1 cellular context compared by ENCODE assay signal in genomic region chr12:4272014-4272975, GRCh38.
TF ChIP-seq lines count a peak whose summit lies in the region.

No MANE protein-coding gene starts in this region.

TF ChIP-seq in HEK293, 187 proteins besides CTCF, POLR2A, EP300 and RAD21 (continued from another document and continues in another):
- no peak for TF ChIP-seq ZNF280C (tag by site-specific recombination; IDR thresholded peaks at IDR 0.05)
- no peak for TF ChIP-seq ZNF311 (tag by site-specific recombination; IDR thresholded peaks at IDR 0.05; ENCODE audit: borderline replicate concordance)
- TF ChIP-seq ZNF677 (tag by site-specific recombination; IDR thresholded peaks at IDR 0.05), result no peak
- no peak for TF ChIP-seq ZNF274 (IDR thresholded peaks at IDR 0.05; ENCODE audit: low read length)
- no peak for TF ChIP-seq ZNF274 (tag by site-specific recombination; IDR thresholded peaks at IDR 0.05; ENCODE audit: borderline replicate concordance)
- peak; percentile 62; the same call in 1 of the 2 replicates for TF ChIP-seq ZNF580 (tag by site-specific recombination; IDR thresholded peaks at IDR 0.05)
- TF ChIP-seq ZBTB8A (tag by site-specific recombination; IDR thresholded peaks at IDR 0.05), result peak; percentile 93
- 0 out of 2 replicates have a peak, but pooled peaks have one; percentile 67 for TF ChIP-seq ZSCAN16 (tag by site-specific recombination; IDR thresholded peaks at IDR 0.05)
- 0 out of 2 replicates have a peak, but pooled peaks have one; percentile 60 for TF ChIP-seq ZNF629 (tag by site-specific recombination; IDR thresholded peaks at IDR 0.05)
- no peak for TF ChIP-seq ZNF558 (tag by site-specific recombination; IDR thresholded peaks at IDR 0.05)
- no peak for TF ChIP-seq ZNF654 (tag by site-specific recombination; IDR thresholded peaks at IDR 0.05; ENCODE audit: low read depth)
- TF ChIP-seq ZNF777 (tag by site-specific recombination; IDR thresholded peaks at IDR 0.05; ENCODE audit: borderline replicate concordance), result no peak
- peak; percentile 11; the same call in 1 of the 2 replicates for TF ChIP-seq SALL2 (tag by site-specific recombination; IDR thresholded peaks at IDR 0.05; ENCODE audit: borderline replicate concordance)
- TF ChIP-seq BCL11B (tag by site-specific recombination; IDR thresholded peaks at IDR 0.05; ENCODE audit: low read depth), result peak; percentile 79
- no peak for TF ChIP-seq ZSCAN23 (tag by site-specific recombination; IDR thresholded peaks at IDR 0.05)
- TF ChIP-seq ZBTB26 (tag by site-specific recombination; optimal IDR thresholded peaks at IDR 0.05), result peak; percentile 96
- peak; percentile 59 for TF ChIP-seq GLIS1 (tag by site-specific recombination; IDR thresholded peaks at IDR 0.05)
- peak; percentile 55; the same call in 1 of the 2 replicates for TF ChIP-seq ZNF639 (tag by site-specific recombination; IDR thresholded peaks at IDR 0.05)
- 0 out of 2 replicates have a peak, but pooled peaks have one; percentile 2 for TF ChIP-seq ATF2 (tag by site-specific recombination; IDR thresholded peaks at IDR 0.05; ENCODE audit: low read depth)
- TF ChIP-seq SP3 (tag by site-specific recombination; IDR thresholded peaks at IDR 0.05), result 0 out of 2 replicates have a peak, but pooled peaks have one; percentile 23
- TF ChIP-seq YY2 (tag by site-specific recombination; IDR thresholded peaks at IDR 0.05), result peak; percentile 20; the same call in 1 of the 2 replicates
- no peak for TF ChIP-seq ZNF211 (tag by site-specific recombination; IDR thresholded peaks at IDR 0.05; ENCODE audit: low read depth)
- no peak for TF ChIP-seq ZNF324 (tag by site-specific recombination; IDR thresholded peaks at IDR 0.05)
- no peak for TF ChIP-seq ZNF704 (tag by site-specific recombination; IDR thresholded peaks at IDR 0.05)
- peak; percentile 90 for TF ChIP-seq ZSCAN30 (tag by site-specific recombination; IDR thresholded peaks at IDR 0.05)
- TF ChIP-seq PRDM10 (tag by site-specific recombination; IDR thresholded peaks at IDR 0.05), result peak; percentile 31; the same call in 1 of the 2 replicates
- no peak for TF ChIP-seq ZNF248 (tag by site-specific recombination; IDR thresholded peaks at IDR 0.05)
- TF ChIP-seq ZNF623 (tag by site-specific recombination; IDR thresholded peaks at IDR 0.05), result no peak
- peak; percentile 67 for TF ChIP-seq ZFHX2 (tag by site-specific recombination; conservative IDR thresholded peaks at IDR 0.05)
- TF ChIP-seq ZNF148 (tag by site-specific recombination; IDR thresholded peaks at IDR 0.05; ENCODE audit: borderline replicate concordance), result peak; percentile 10; the same call in 1 of the 2 replicates
- TF ChIP-seq ZNF529 (tag by site-specific recombination; IDR thresholded peaks at IDR 0.05; ENCODE audit: insufficient replicate concordance), result no peak
- no peak for TF ChIP-seq ZNF202 (tag by site-specific recombination; IDR thresholded peaks at IDR 0.05; ENCODE audit: borderline replicate concordance)
- no peak for TF ChIP-seq HOXA7 (CRISPR knock-in tag; IDR thresholded peaks at IDR 0.05; ENCODE audit: borderline replicate concordance)
- TF ChIP-seq ZFP41 (tag by site-specific recombination; IDR thresholded peaks at IDR 0.05; ENCODE audit: borderline replicate concordance), result no peak
- peak; percentile 87 for TF ChIP-seq HIC1 (tag by site-specific recombination; IDR thresholded peaks at IDR 0.05)
- no peak; the same call in none of the 2 replicates for TF ChIP-seq KLF17 (tag by site-specific recombination; IDR thresholded peaks at IDR 0.05)
- TF ChIP-seq EGR2 (tag by site-specific recombination; IDR thresholded peaks at IDR 0.05; ENCODE audit: low read depth), result peak; percentile 51
- TF ChIP-seq ZNF221 (tag by site-specific recombination; IDR thresholded peaks at IDR 0.05; ENCODE audit: borderline replicate concordance), result no peak
- TF ChIP-seq ZNF548 (tag by site-specific recombination; IDR thresholded peaks at IDR 0.05), result no peak
- 0 out of 2 replicates have a peak, but pooled peaks have one; percentile 40 for TF ChIP-seq GFI1B (tag by site-specific recombination; IDR thresholded peaks at IDR 0.05)
- peak; percentile 45 for TF ChIP-seq SETDB1 (IDR thresholded peaks at IDR 0.05; ENCODE audit: insufficient read length, low read length)
- TF ChIP-seq TCF7L2 (IDR thresholded peaks at IDR 0.05; ENCODE audit: borderline replicate concordance, low read depth, low read length), result no peak
- TF ChIP-seq ZNF514 (tag by site-specific recombination; IDR thresholded peaks at IDR 0.05), result no peak
